In the genomic region with DNA sequence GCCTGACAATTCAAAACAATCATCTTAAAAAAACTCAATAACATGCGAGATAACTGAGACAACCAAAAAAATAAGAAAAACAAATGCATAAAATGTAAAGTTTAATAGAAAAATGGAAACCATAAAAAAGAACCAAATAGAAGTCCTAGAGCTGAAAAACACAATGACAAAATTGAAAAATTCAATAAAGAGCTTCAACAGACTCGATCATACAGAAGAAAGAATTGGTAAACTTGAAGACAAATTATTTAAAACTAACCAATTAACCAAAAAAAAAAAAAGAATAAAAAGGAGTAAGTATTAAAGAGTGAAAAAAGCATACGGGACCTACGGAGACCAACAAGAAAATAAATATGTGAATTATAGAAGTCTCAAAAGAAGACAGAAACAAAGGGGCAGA, we compare ENCODE assay signal across 17 cellular contexts. TPM values are rescaled to one million over a fixed set of nuclear protein-coding genes. Genes with fewer than 3 reads are reported as not detected.
DNase-seq lines count a peak whose midpoint lies in the region; ATAC-seq, FAIRE-seq and TF ChIP-seq lines count a peak whose summit lies in the region.
"Had no signal": no experiment of that assay in that cellular context is flagged by ENCODE, and none has a peak within 500 bp of the region (broad histone marks: within the 10 kb centered on the region; RNA-seq: fewer than 3 reads in every experiment).

No MANE protein-coding gene starts in this region.

- intact Hi-C loops in pancreas (cut with DNase I) (no loop called here), CD14-positive monocyte (cut with micrococcal nuclease) (no loop called here)

- H3K9me3 Mint-ChIP-seq in CD14-positive monocyte, result peaks cover 1 to 23% (median 8%) of the 10 kb centered on the region in 7 donors

- DNase-seq in NCI-H2227 (lab: John Stamatoyannopoulos, UW; ENCODE audit: unreplicated experiment) (peak; percentile 15), NCI-H2227 treated with DMSO at 0.1 percent for 48 hours (lab: John Stamatoyannopoulos, UW) (no peak), pancreas (no peak), CD14-positive monocyte (ENCODE audit: low spot score) (no peak), NCI-H69 (lab: John Stamatoyannopoulos, UW) (no peak)
- DNase-seq: CD4-positive, CD25-positive, alpha-beta regulatory T cell; DMS53; IMR-90 had no signal

- no peak for TF ChIP-seq CTCF in pancreas (IDR thresholded peaks at IDR 0.05)
- no peak for TF ChIP-seq CTCF in CD14-positive monocyte (IDR thresholded peaks at IDR 0.05)

- H3K27me3 Mint-ChIP-seq in CD14-positive monocyte (ENCODE audit: low read depth in 3 of 3), result no peaks in the 10 kb centered on the region
- H3K27me3 Mint-ChIP-seq: CD4-positive, CD25-positive, alpha-beta regulatory T cell had no signal

- H3K4me3 ChIP-seq in pancreas, result no peak overlapping the region
- H3K4me3 ChIP-seq: BLaER1, HAP-1 had no signal

- H3K27me3 ChIP-seq in pancreas, result no peaks in the 10 kb centered on the region
- H3K27me3 ChIP-seq: BLaER1 had no signal

- H3K4me1 ChIP-seq in pancreas, result no peaks in the 10 kb centered on the region
- H3K4me1 ChIP-seq: HAP-1 had no signal

- H3K36me3 ChIP-seq in pancreas, result no peaks in the 10 kb centered on the region
- H3K36me3 ChIP-seq: HAP-1 had no signal

- ATAC-seq in pancreas (no peak), HG03432 (IDR thresholded peaks at IDR 0.05; ENCODE audit: unreplicated experiment) (no peak)

- H3K27ac ChIP-seq in pancreas, result no peak overlapping the region
- H3K27ac ChIP-seq: 22Rv1, BLaER1 had no signal

- no peak overlapping the region for H3K27ac Mint-ChIP-seq in CD14-positive monocyte
- H3K27ac Mint-ChIP-seq: CD4-positive, CD25-positive, alpha-beta regulatory T cell; HFFc6 had no signal

- 96% methylated on average over 4 of the region's 4 CpGs for WGBS in pancreas, 2 donors

- no peak overlapping the region for H3K4me3 Mint-ChIP-seq in CD14-positive monocyte
- H3K4me3 Mint-ChIP-seq: CD4-positive, CD25-positive, alpha-beta regulatory T cell; HFFc6 had no signal

- H3K4me1 Mint-ChIP-seq in CD14-positive monocyte, result peaks cover 16% of the 10 kb centered on the region

- FAIRE-seq in TTC549 (lab: Jason Lieb, UNC) (peak; percentile 34), endometrium (lab: Jason Lieb, UNC) (peak; percentile 54), pancreas (lab: Jason Lieb, UNC) (peak; percentile 87)
- FAIRE-seq: GM18507, H1 had no signal

- no peaks in the 10 kb centered on the region for H3K9me3 ChIP-seq in pancreas
- H3K9me3 ChIP-seq: HAP-1 had no signal

- H3K36me3 Mint-ChIP-seq in CD14-positive monocyte, result peaks cover 4 to 17% of the 10 kb centered on the region in 2 donors

RNA-seq across cellular contexts. Expression of gene GPC1, which starts 37.7 kb away (rescaled TPM):
- 10 to 100 TPM; 11.7 to 37.6 (median 16.3) TPM for total RNA-seq in pancreas
- 10 to 100 TPM; 23.2 to 27.5 TPM for polyA plus RNA-seq in pancreas
- polyA plus RNA-seq in CD14-positive monocyte, result not detected

Comparison
In these comparisons a context has a peak if more than half of its experiments do, and no peak if none do; other contexts are left out.
1. RNA of gene GPC1, which starts 37.7 kb away (polyA plus RNA-seq): 23.2 to 27.5 TPM in pancreas; not detected in CD14-positive monocyte; every median in the first group is over 10 times any median in the second.